In the genomic region with DNA sequence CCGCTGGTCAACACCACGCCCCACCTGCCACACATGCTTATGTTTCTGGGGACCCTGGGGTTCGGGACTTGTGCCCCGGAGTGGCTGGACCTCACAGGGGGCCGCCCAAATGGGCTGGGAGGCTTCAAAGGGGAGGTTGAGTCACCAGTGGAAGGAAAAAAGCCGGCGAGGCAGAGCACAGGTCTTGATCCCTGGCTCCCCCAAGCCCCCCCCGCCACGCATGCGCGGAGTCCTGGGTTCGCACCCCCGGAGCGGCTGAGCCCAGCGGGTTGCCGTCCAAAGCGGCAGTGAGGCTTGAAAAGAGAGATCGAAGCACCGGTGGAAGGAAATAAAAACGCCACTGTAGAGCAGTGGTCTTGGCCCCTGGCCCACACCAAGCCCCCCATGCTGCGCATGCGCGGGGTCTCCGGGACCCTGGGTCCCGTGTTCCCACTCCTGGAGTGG, we compare ENCODE assay signal across 19 cellular contexts.
"Had no signal": no experiment of that assay in that cellular context is flagged by ENCODE, and none has a peak within 500 bp of the region (broad histone marks: within the 10 kb centered on the region; RNA-seq: fewer than 3 reads in every experiment).

No MANE protein-coding gene starts in this region.

- H3K36me3 ChIP-seq: heart left ventricle, tibial nerve, vagina, WERI-Rb-1 had no signal

- H3K9me3 ChIP-seq: vagina had no signal

- DNase-seq: activated CD4-positive, alpha-beta memory T cell treated with anti-CD3 and anti-CD28 coated beads, Interleukin-2, amount 10 ng/mL, durations not matched to agents 7 days and 5 days; activated CD4-positive, alpha-beta T cell treated with anti-CD3 and anti-CD28 coated beads for 4 hours; activated effector memory CD4-positive, alpha-beta T cell treated with Interleukin-2 at 50 U/mL for 16 hours; activated naive CD4-positive, alpha-beta T cell treated with anti-CD3 and anti-CD28 coated beads, Interleukin-2, amount 50 U/mL, for 16 hours; activated T-cell treated with anti-CD3 and anti-CD28 coated beads, Interleukin-2, amount 50 U/mL, for 24 hours; effector memory CD8-positive, alpha-beta T cell; foreskin melanocyte; heart left ventricle; immature natural killer cell; mesenchymal stem cell; natural killer cell; stimulated activated CD4-positive, alpha-beta T cell treated with anti-CD3 and anti-CD28 coated beads, Interleukin-2, amount 100 ng/mL, for 48 hours; stimulated activated naive B cell treated with anti-CD40 and anti-IgM and Interleukin-4, amounts not matched to agents 10 μg/mL and 1 μg/mL and 100 μg/mL, for 72 hours; WERI-Rb-1 had no signal

- H3K27me3 ChIP-seq: tibial nerve, vagina had no signal

- H3K4me1 ChIP-seq: heart left ventricle, tibial nerve, vagina had no signal

- FAIRE-seq: astrocyte, bronchial epithelial cell had no signal

- H3K27ac ChIP-seq: epithelial cell of prostate, heart left ventricle, tibial nerve, vagina, WERI-Rb-1 had no signal

- H3K4me3 ChIP-seq: heart left ventricle, tibial nerve, vagina had no signal

- ATAC-seq: effector memory CD8-positive, alpha-beta T cell; heart left ventricle; natural killer cell; stimulated activated naive B cell treated with anti-CD40 and anti-IgM and Interleukin-4, amounts not matched to agents 10 μg/mL and 1 μg/mL and 100 μg/mL, for 72 hours had no signal
